In genomic region chr7:77425151-77426051, GRCh38 we compare ENCODE assay signal across 9 cellular contexts. TPM values are rescaled to one million over a fixed set of nuclear protein-coding genes. Genes with fewer than 3 reads are reported as not detected.
DNase-seq lines count a peak whose midpoint lies in the region; ATAC-seq and TF ChIP-seq lines count a peak whose summit lies in the region.
"Had no signal": no experiment of that assay in that cellular context is flagged by ENCODE, and none has a peak within 500 bp of the region (broad histone marks: within the 10 kb centered on the region; RNA-seq: fewer than 3 reads in every experiment).

No MANE protein-coding gene starts in this region.

- H3K27ac ChIP-seq in GM23338 (ENCODE audit: low read depth) = peak overlapping the region; percentile 7; the same call in 1 of the 2 replicates
- no peak overlapping the region for H3K27ac ChIP-seq in Panc1 (ENCODE audit: low read length)
- peak overlapping the region; percentile 68 for H3K27ac ChIP-seq in foreskin keratinocyte
- H3K27ac ChIP-seq in spleen = peak overlapping the region in 6 of 8 donors; percentile 9 to 81 (median 72)
- H3K27ac ChIP-seq: SK-N-MC had no signal

- H3F3A ChIP-seq in GM23338 (replicated peaks; ENCODE audit: low read depth) = no peaks in the 10 kb centered on the region

- H3K4me1 Mint-ChIP-seq in GM23338 = peaks cover 60% of the 10 kb centered on the region

- intact Hi-C loops in Panc1 (cut with micrococcal nuclease; ENCODE audit: unreplicated experiment) (no loop called here), spleen (cut with DNase I; ENCODE audit: low total_unique reads) (no loop called here)

- no peaks in the 10 kb centered on the region for H3K9me3 Mint-ChIP-seq in GM23338
- H3K9me3 Mint-ChIP-seq: central memory CD8-positive, alpha-beta T cell had no signal

- H3K27me3 Mint-ChIP-seq in GM23338 (ENCODE audit: insufficient read depth, low read depth, poor library complexity) = peaks cover 11% of the 10 kb centered on the region
- H3K27me3 Mint-ChIP-seq: central memory CD8-positive, alpha-beta T cell had no signal

- no peaks in the 10 kb centered on the region for H3K9me2 ChIP-seq in GM23338 (ENCODE audit: insufficient read depth)

- CTCF ChIA-PET in Panc1 (lab: Charles Lee) = no interaction called here

- no peaks in the 10 kb centered on the region for H4K20me1 ChIP-seq in GM23338 (replicated peaks; ENCODE audit: insufficient read depth)

- 70 to 84% (median 77%) methylated on average over 10 of the region's 10 CpGs for WGBS in spleen, 5 donors

- peak overlapping the region; percentile 4 for H3K4me2 ChIP-seq in GM23338

- DNase-seq in GM23338 (ENCODE audit: low spot score) (peak; percentile 73), Panc1 (ENCODE audit: low read depth, low spot score) (no peak), foreskin keratinocyte (peak; percentile 76 to 86), spleen (no peak), KG1 (lab: John Stamatoyannopoulos, UW) (no peak), C1 segment of cervical spinal cord (lab: John Stamatoyannopoulos, UW) (no peak)

- H3K79me2 ChIP-seq in GM23338 (replicated peaks; ENCODE audit: insufficient read depth) = no peaks in the 10 kb centered on the region

- no peaks in the 10 kb centered on the region for H3K36me3 Mint-ChIP-seq in GM23338 (ENCODE audit: low read depth)

- TF ChIP-seq POLR2A in spleen (IDR thresholded peaks at IDR 0.05) = no peak

- H3K27ac Mint-ChIP-seq in GM23338 = peak overlapping the region; percentile 25

- H3K4me3 ChIP-seq in GM23338 (peak overlapping the region; percentile 0; the same call in 1 of the 2 replicates), Panc1 (ENCODE audit: low read depth in 2 of 2, low read length in 2 of 2) (no peak overlapping the region), spleen (peak overlapping the region in 1 of 8 donors; percentile 6)
- H3K4me3 ChIP-seq: SK-N-MC had no signal

- H3K9me3 ChIP-seq in Panc1 (ENCODE audit: control insufficient read depth, insufficient read depth, low read depth, low read length) (no peaks in the 10 kb centered on the region), spleen (no peaks in the 10 kb centered on the region)

- BruUV-seq in Panc1 (replicated peaks; lab: Mats Ljungman, UMichigan) = no TSS peak

- H3K4me3 Mint-ChIP-seq in GM23338 = peak overlapping the region; percentile 47
- H3K4me3 Mint-ChIP-seq: central memory CD8-positive, alpha-beta T cell had no signal

- H3K27me3 ChIP-seq in GM23338 (ENCODE audit: insufficient read depth) (no peaks in the 10 kb centered on the region), Panc1 (ENCODE audit: control insufficient read depth, insufficient read depth, low read length) (peaks cover 8% of the 10 kb centered on the region; the same call in 1 of the 2 replicates), foreskin keratinocyte (no peaks in the 10 kb centered on the region), spleen (replicated peaks in 1 of 7) (no peaks in the 10 kb centered on the region)

- POLR2A ChIA-PET in Panc1 (lab: Charles Lee) = no interaction called here

- H3K4me1 ChIP-seq in GM23338 (ENCODE audit: insufficient read depth) (peaks cover 37% of the 10 kb centered on the region), Panc1 (ENCODE audit: control insufficient read depth, insufficient read depth, low read length) (no peaks in the 10 kb centered on the region), foreskin keratinocyte (peaks cover 31% of the 10 kb centered on the region), spleen (peaks cover 13 to 95% (median 48%) of the 10 kb centered on the region in 6 donors)

- H3K36me3 ChIP-seq in GM23338 (ENCODE audit: insufficient read depth) (no peaks in the 10 kb centered on the region), Panc1 (ENCODE audit: control insufficient read depth, insufficient read depth, low read length) (no peaks in the 10 kb centered on the region), spleen (no peaks in the 10 kb centered on the region)

- peak; percentile 91 for ATAC-seq in GM23338
- peak; percentile 65; the same call in 1 of the 2 replicates for ATAC-seq in Panc1
- ATAC-seq in foreskin keratinocyte = peak; percentile 84
- ATAC-seq in HG03280 (IDR thresholded peaks at IDR 0.05; ENCODE audit: unreplicated experiment) = no peak

- TF ChIP-seq CTCF in GM23338 (conservative IDR thresholded peaks at IDR 0.05; ENCODE audit: low read depth in 2 of 2) (no peak), Panc1 (IDR thresholded peaks at IDR 0.05) (no peak), foreskin keratinocyte (conservative IDR thresholded peaks at IDR 0.05) (peak; percentile 29), spleen (IDR thresholded peaks at IDR 0.05 in 8 of 11, conservative IDR thresholded peaks at IDR 0.05 in 3 of 11) (no peak)

- H2AFZ ChIP-seq in GM23338 = no peak overlapping the region

- in situ Hi-C loops in Panc1 (cut with HindIII; ENCODE audit: low pct_unique_long_range_greater_than_20kb, low sequenced_read_pairs) = no loop called here

TF ChIP-seq in GM23338, 12 proteins besides CTCF, POLR2A, EP300 and RAD21 (continues in another document):
- TF ChIP-seq REST (IDR thresholded peaks at IDR 0.05; ENCODE audit: unreplicated experiment) = no peak

RNA-seq across cellular contexts. Expression of gene GSAP, which starts 9.3 kb away (rescaled TPM):
- 1.1 and 1.2 TPM in 2 replicates for total RNA-seq in GM23338 (2014; rRNA removed; shearing (Covaris generic))
- polyA plus RNA-seq in GM23338 (2016; fragmentation: Nextera tagmentation; extraction: Ambion mirVana) (0.50 and 0.63 TPM in 2 replicates), foreskin keratinocyte (1.6 and 2.0 TPM in 2 replicates), spleen (10 to 100 TPM; 35.9 to 63.6 (median 49.6) TPM)
- total RNA-seq in Panc1 (2021; ENCODE audit: unreplicated experiment) (0.85 TPM), foreskin keratinocyte (3.9 and 4.2 TPM in 2 replicates), spleen (10 to 100 TPM; 54.5 to 96.5 (median 86.2) TPM)
- 0.75 TPM for polyA plus RNA-seq in Panc1 (2012; ENCODE audit: insufficient read length)

Comparison
In these comparisons a context has a peak if more than half of its experiments do, and no peak if none do; other contexts are left out.
1. DNase-seq: peak in GM23338 (single experiment) and foreskin keratinocyte (2 of 2); none in Panc1 (single experiment), spleen (single experiment), KG1 (single experiment) and C1 segment of cervical spinal cord (0 of 14).
2. RNA of gene GSAP, which starts 9.3 kb away (total RNA-seq): 54.5 to 96.5 TPM in spleen; 3.9 to 4.2 TPM in foreskin keratinocyte, 1.1 to 1.2 TPM in GM23338 and 0.85 TPM in Panc1 (single experiment); every median in the first group is over 10 times any median in the second.